ENCODE assay signal across 8 cellular contexts in the genomic region with DNA sequence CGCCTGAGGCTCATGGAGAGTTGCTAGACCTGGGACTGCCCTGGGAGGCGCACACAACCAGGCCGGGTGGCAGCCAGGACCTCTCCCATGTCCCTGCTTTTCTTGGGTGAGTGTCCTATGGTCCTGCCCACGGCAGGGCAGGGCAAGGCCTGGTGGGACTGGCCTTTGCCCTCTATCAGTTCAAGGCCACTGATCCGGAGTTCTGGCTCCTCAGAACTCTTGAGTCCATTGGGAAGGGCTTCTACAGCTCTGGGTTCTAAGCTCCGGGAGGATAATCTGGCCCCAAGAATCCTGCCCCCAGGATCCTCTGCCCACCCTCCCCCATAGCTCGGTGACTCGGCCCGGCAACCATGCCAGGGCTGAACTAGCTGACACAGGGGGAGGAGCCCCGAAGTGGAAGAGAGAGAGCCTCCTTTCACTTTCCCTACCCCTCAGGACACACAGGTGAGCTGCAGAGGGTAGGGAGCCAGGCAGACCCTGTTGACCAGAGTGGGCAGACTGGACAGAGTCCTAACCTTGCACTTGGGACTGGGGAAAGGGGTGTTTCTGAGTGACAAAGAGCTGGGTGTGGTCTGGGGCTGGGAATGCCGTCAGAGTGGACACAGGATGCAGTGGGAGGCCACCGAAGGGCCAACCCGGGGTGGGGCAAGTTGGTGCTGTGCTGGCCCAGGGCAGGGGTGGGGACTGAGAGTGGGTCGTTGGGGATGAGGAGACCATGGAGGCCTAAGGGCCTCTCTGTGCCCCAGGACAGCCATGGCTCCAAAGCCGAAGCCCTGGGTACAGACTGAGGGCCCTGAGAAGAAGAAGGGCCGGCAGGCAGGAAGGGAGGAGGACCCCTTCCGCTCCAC. TPM values are rescaled to one million over a fixed set of nuclear protein-coding genes. Genes with fewer than 3 reads are reported as not detected.
DNase-seq lines count a peak whose midpoint lies in the region; ATAC-seq, FAIRE-seq and TF ChIP-seq lines count a peak whose summit lies in the region.

No MANE protein-coding gene starts in this region.

- peaks cover 19 to 31% of the 10 kb centered on the region in 2 experiments; a peak in 4 of 5 replicates for H3K4me1 ChIP-seq in K562 (replicated peaks in 1 of 2; ENCODE audit: control insufficient read depth in 2 of 2, insufficient read depth in 2 of 2, low read length in 2 of 2)

- FAIRE-seq in K562 (lab: Jason Lieb, UNC) = peak; percentile 23

- no peak for TF ChIP-seq CTCF in K562 (IDR thresholded peaks at IDR 0.05 in 2 of 3, conservative IDR thresholded peaks at IDR 0.05 in 1 of 3; ENCODE audit: insufficient read depth in 2 of 3, low read depth in 1 of 3, low read length in 3 of 3)

- CTCF ChIA-PET in K562 (lab: Yijun Ruan, JAX; ENCODE audit: low intra/inter-chr PET ratio) = interaction anchor here (0.6 kb wide), 1 partner anchor 200 kb away, joined by 3 read pairs; no protein-coding TSS in a partner anchor

- intact Hi-C loops in K562 (cut with micrococcal nuclease) = loop anchor here (1.0 to 5.0 kb wide), 5 partner anchors 31 to 199 kb away; partner anchors contain the start of genes ABHD14B, DUSP7 and RPL29

- H3K36me3 ChIP-seq in K562 (ENCODE audit: control insufficient read depth, insufficient read depth, low read length) = peaks cover 27% of the 10 kb centered on the region; the same call in 2 of the 3 replicates

- TF ChIP-seq EP300 in K562 (IDR thresholded peaks at IDR 0.05; ENCODE audit: low read length) = no peak

- DNase-seq in ELR (ENCODE audit: low read depth) (peak; percentile 83), SW480 (ENCODE audit: low spot score) (peak; percentile 63), K562 (ENCODE audit: extremely low read depth in 1 of 4, low spot score in 3 of 4) (peak; percentile 37 to 71 (median 54)), islet precursor cell (peak; percentile 52), NCI-H748 treated with DMSO at 0.1 percent for 48 hours (lab: John Stamatoyannopoulos, UW) (no peak), D341Med (ENCODE audit: low spot score) (no peak)
- DNase-seq in stimulated activated CD4-positive, alpha-beta T cell treated with anti-CD3 and anti-CD28 coated beads, Interleukin-2, amount 100 ng/mL, for 4 hours (ENCODE audit: low read depth) = peak; percentile 60

- peak overlapping the region; percentile 39 for H3K4me3 ChIP-seq in K562

- TF ChIP-seq RAD21 in K562 (CRISPR knock-in tag; conservative IDR thresholded peaks at IDR 0.05 in 1 of 2, IDR thresholded peaks at IDR 0.05 in 1 of 2) = no peak

- WGBS in K562 (ENCODE audit: insufficient coverage, low coverage, missing lambda C conversion rate) = 32% methylated on average over 15 of the region's 17 CpGs

- H3K27me3 ChIP-seq in K562 (ENCODE audit: control insufficient read depth in 2 of 2, insufficient read depth in 2 of 2, low read length in 2 of 2) = no peaks in the 10 kb centered on the region

- no peak for TF ChIP-seq POLR2A in K562 (conservative IDR thresholded peaks at IDR 0.05)

- peaks cover 5% of the 10 kb centered on the region for H3K9me1 ChIP-seq in K562 (ENCODE audit: control insufficient read depth, insufficient read depth, low read length)

- in situ Hi-C loops in K562 (cut with MboI) = no loop called here

- H3K4me2 ChIP-seq in K562 (ENCODE audit: insufficient read depth, low read length) = peak overlapping the region; percentile 87

- BruUV-seq in K562 (replicated peaks; lab: Mats Ljungman, UMichigan) = no TSS peak

- peak overlapping the region; percentile 88 for H3K27ac ChIP-seq in K562 (ENCODE audit: extremely low read depth, low read depth, low read length)

- no peaks in the 10 kb centered on the region for H3K9me3 ChIP-seq in K562 (replicated peaks; ENCODE audit: control insufficient read depth, insufficient read depth, low read depth, low read length)

- H4K20me1 ChIP-seq in K562 (replicated peaks; ENCODE audit: control insufficient read depth, insufficient read depth, low read length) = no peaks in the 10 kb centered on the region

- ATAC-seq in HG02870 (IDR thresholded peaks at IDR 0.05; ENCODE audit: unreplicated experiment) (peak; percentile 31), K562 (peak; percentile 8)

- peak overlapping the region; percentile 87 for H2AFZ ChIP-seq in K562 (ENCODE audit: low read depth, low read length)

- H3K9ac ChIP-seq in K562 (ENCODE audit: insufficient read depth in 1 of 2, low read depth in 2 of 2, low read length in 2 of 2) = peak overlapping the region; percentile 86 to 92

- H3K79me2 ChIP-seq in K562 (ENCODE audit: control insufficient read depth, insufficient read depth, low read length) = peaks cover 35% of the 10 kb centered on the region

- POLR2A ChIA-PET in K562 (lab: Yijun Ruan, JAX) = interaction anchor here (0.7 to 1.3 kb wide), 5 partner anchors 9 to 44 kb away, joined by 3 to 6 read pairs (median 3); no protein-coding TSS in a partner anchor

RNA-seq across cellular contexts. Expression of gene PARP3, which starts 0.7 kb away (rescaled TPM):
- 9.0 and 16.5 TPM in 2 replicates for total RNA-seq in K562 (2011; cell fraction: chromatin; rRNA removed; ENCODE audit: low replicate concordance)
- total RNA-seq in K562 (2011; cell fraction: nucleolus; rRNA removed) = 9.3 and 12.5 TPM in 2 replicates
- 3.1 and 7.1 TPM in 2 replicates for total RNA-seq in K562 (2011; cell fraction: nucleoplasm; rRNA removed)
- total RNA-seq in K562 (2014; rRNA removed) (5.2 and 6.2 TPM in 2 replicates), K562 (2014; rRNA removed; fragmentation: Illumina TruSeq; extraction: Trizol) (1.9 and 2.2 TPM in 2 replicates), K562 (2015; rRNA removed; fragmentation: Illumina TruSeq; extraction: Trizol) (4.6 and 4.7 TPM in 2 replicates), K562 (2021) (4.8 and 6.5 TPM in 2 replicates)
- polyA plus RNA-seq in K562 (2011; rRNA removed) (3.7 and 6.6 TPM in 2 replicates), K562 (2014; fragmentation: Illumina TruSeq; extraction: Trizol) (4.5 and 5.3 TPM in 2 replicates), K562 (2014; fragmentation: Nextera tagmentation; extraction: Ambion mirVana) (under 1 TPM; 0.46 to 0.55 TPM), K562 (2014; rRNA removed) (6.6 TPM in 2 replicates)
- 4.4 and 5.4 TPM in 2 replicates for polyA plus RNA-seq in K562 (2011; cell fraction: cytosol; rRNA removed)
- polyA plus RNA-seq in K562 (2011; cell fraction: nucleus; rRNA removed) = 39.5 and 39.6 TPM in 2 replicates
- 6.4 and 11.7 TPM in 2 replicates for polyA plus RNA-seq in K562 (2012)
- polyA minus RNA-seq in K562 (2011; rRNA and poly(A)+ RNA removed) = 1.5 and 1.6 TPM in 2 replicates
- polyA minus RNA-seq in K562 (2011; cell fraction: cytosol; rRNA and poly(A)+ RNA removed) = 2.4 and 3.8 TPM in 2 replicates
- polyA minus RNA-seq in K562 (2011; cell fraction: nucleus; rRNA and poly(A)+ RNA removed) = 4.3 and 6.9 TPM in 2 replicates

RNA-seq across cellular contexts. Expression of gene RRP9, which starts 1.1 kb away (rescaled TPM):
- total RNA-seq in K562 (2011; cell fraction: chromatin; rRNA removed; ENCODE audit: low replicate concordance) = 6.5 and 24.7 TPM in 2 replicates
- total RNA-seq in K562 (2011; cell fraction: nucleolus; rRNA removed) = 19.2 and 29.0 TPM in 2 replicates
- 10.9 and 13.5 TPM in 2 replicates for total RNA-seq in K562 (2011; cell fraction: nucleoplasm; rRNA removed)
- total RNA-seq in K562 (2014; rRNA removed) = 62.6 and 68.5 TPM in 2 replicates
- total RNA-seq in K562 (2014; rRNA removed; fragmentation: Illumina TruSeq; extraction: Trizol) = 15.7 and 29.1 TPM in 2 replicates
- 48.9 and 52.4 TPM in 2 replicates for total RNA-seq in K562 (2015; rRNA removed; fragmentation: Illumina TruSeq; extraction: Trizol)
- 64.1 and 67.0 TPM in 2 replicates for total RNA-seq in K562 (2021)
- 20.3 and 23.1 TPM in 2 replicates for polyA plus RNA-seq in K562 (2011; rRNA removed)
- polyA plus RNA-seq in K562 (2011; cell fraction: cytosol; rRNA removed) = 32.4 and 70.8 TPM in 2 replicates
- 30.2 and 46.3 TPM in 2 replicates for polyA plus RNA-seq in K562 (2011; cell fraction: nucleus; rRNA removed)
- 30.1 and 55.6 TPM in 2 replicates for polyA plus RNA-seq in K562 (2012)
- 45.9 and 55.5 TPM in 2 replicates for polyA plus RNA-seq in K562 (2014; fragmentation: Illumina TruSeq; extraction: Trizol)
- 10 to 100 TPM in 1 of 2 experiments, 1 to 10 TPM in 1; 5.2 to 12.9 TPM for polyA plus RNA-seq in K562 (2014; fragmentation: Nextera tagmentation; extraction: Ambion mirVana)
- 62.1 and 64.4 TPM in 2 replicates for polyA plus RNA-seq in K562 (2014; rRNA removed)
- 9.2 and 19.8 TPM in 2 replicates for polyA minus RNA-seq in K562 (2011; rRNA and poly(A)+ RNA removed)
- polyA minus RNA-seq in K562 (2011; cell fraction: cytosol; rRNA and poly(A)+ RNA removed) = 16.3 and 26.0 TPM in 2 replicates
- polyA minus RNA-seq in K562 (2011; cell fraction: nucleus; rRNA and poly(A)+ RNA removed) = 3.8 and 4.8 TPM in 2 replicates

RNA-seq across cellular contexts. Expression of gene GPR62, which starts 12.4 kb away (rescaled TPM):
- total RNA-seq in K562 (2011; cell fraction: chromatin; rRNA removed; ENCODE audit: low replicate concordance) = not detected in 2 replicates
- total RNA-seq in K562 (2011; cell fraction: nucleolus; rRNA removed) = not detected in 2 replicates
- total RNA-seq in K562 (2011; cell fraction: nucleoplasm; rRNA removed) = not detected in 2 replicates
- not detected in 2 replicates for total RNA-seq in K562 (2014; rRNA removed)
- total RNA-seq in K562 (2014; rRNA removed; fragmentation: Illumina TruSeq; extraction: Trizol) = not detected in 2 replicates
- not detected in 2 replicates for total RNA-seq in K562 (2015; rRNA removed; fragmentation: Illumina TruSeq; extraction: Trizol)
- not detected in 2 replicates for total RNA-seq in K562 (2021)
- not detected in 2 replicates for polyA plus RNA-seq in K562 (2011; rRNA removed)
- polyA plus RNA-seq in K562 (2011; cell fraction: cytosol; rRNA removed) = not detected in 2 replicates
- polyA plus RNA-seq in K562 (2011; cell fraction: nucleus; rRNA removed) = not detected in 2 replicates
- polyA plus RNA-seq in K562 (2012) = not detected in 2 replicates
- polyA plus RNA-seq in K562 (2014; fragmentation: Illumina TruSeq; extraction: Trizol) = not detected in 2 replicates
- polyA plus RNA-seq in K562 (2014; fragmentation: Nextera tagmentation; extraction: Ambion mirVana) = not detected
- polyA plus RNA-seq in K562 (2014; rRNA removed) = not detected in 2 replicates
- not detected in 2 replicates for polyA minus RNA-seq in K562 (2011; rRNA and poly(A)+ RNA removed)
- not detected in 2 replicates for polyA minus RNA-seq in K562 (2011; cell fraction: cytosol; rRNA and poly(A)+ RNA removed)
- not detected in 2 replicates for polyA minus RNA-seq in K562 (2011; cell fraction: nucleus; rRNA and poly(A)+ RNA removed)

RNA-seq across cellular contexts. Expression of gene PCBP4, which starts 24.4 kb away (rescaled TPM):
- 3.7 and 14.0 TPM in 2 replicates for total RNA-seq in K562 (2011; cell fraction: chromatin; rRNA removed; ENCODE audit: low replicate concordance)
- total RNA-seq in K562 (2011; cell fraction: nucleolus; rRNA removed) = 5.8 and 7.8 TPM in 2 replicates
- 4.6 and 5.4 TPM in 2 replicates for total RNA-seq in K562 (2011; cell fraction: nucleoplasm; rRNA removed)
- total RNA-seq in K562 (2014; rRNA removed) (4.6 and 4.9 TPM in 2 replicates), K562 (2014; rRNA removed; fragmentation: Illumina TruSeq; extraction: Trizol) (0.73 and 0.93 TPM in 2 replicates), K562 (2015; rRNA removed; fragmentation: Illumina TruSeq; extraction: Trizol) (1.6 and 2.1 TPM in 2 replicates), K562 (2021) (4.7 and 5.7 TPM in 2 replicates)
- polyA plus RNA-seq in K562 (2011; rRNA removed) (3.1 and 5.5 TPM in 2 replicates), K562 (2014; fragmentation: Illumina TruSeq; extraction: Trizol) (2.6 and 4.7 TPM in 2 replicates), K562 (2014; fragmentation: Nextera tagmentation; extraction: Ambion mirVana) (under 1 TPM; 0.06 to 0.07 TPM), K562 (2014; rRNA removed) (5.8 and 6.4 TPM in 2 replicates)
- polyA plus RNA-seq in K562 (2011; cell fraction: cytosol; rRNA removed) = 4.5 and 7.3 TPM in 2 replicates
- 15.9 and 21.8 TPM in 2 replicates for polyA plus RNA-seq in K562 (2011; cell fraction: nucleus; rRNA removed)
- polyA plus RNA-seq in K562 (2012) = 3.7 and 10.9 TPM in 2 replicates
- 1.3 and 1.9 TPM in 2 replicates for polyA minus RNA-seq in K562 (2011; rRNA and poly(A)+ RNA removed)
- polyA minus RNA-seq in K562 (2011; cell fraction: cytosol; rRNA and poly(A)+ RNA removed) = 1.4 and 1.6 TPM in 2 replicates
- polyA minus RNA-seq in K562 (2011; cell fraction: nucleus; rRNA and poly(A)+ RNA removed) = 1.9 and 3.9 TPM in 2 replicates

RNA-seq across cellular contexts. Expression of gene ABHD14B, which starts 31.0 kb away (rescaled TPM):
- total RNA-seq in K562 (2011; cell fraction: chromatin; rRNA removed; ENCODE audit: low replicate concordance) = 33.5 and 88.4 TPM in 2 replicates
- 69.5 and 79.0 TPM in 2 replicates for total RNA-seq in K562 (2011; cell fraction: nucleolus; rRNA removed)
- total RNA-seq in K562 (2011; cell fraction: nucleoplasm; rRNA removed) = 83.9 and 125 TPM in 2 replicates
- total RNA-seq in K562 (2014; rRNA removed) = 46.5 and 78.4 TPM in 2 replicates
- total RNA-seq in K562 (2014; rRNA removed; fragmentation: Illumina TruSeq; extraction: Trizol) = 27.4 and 28.3 TPM in 2 replicates
- total RNA-seq in K562 (2015; rRNA removed; fragmentation: Illumina TruSeq; extraction: Trizol) = 33.7 and 34.0 TPM in 2 replicates
- 65.2 and 68.0 TPM in 2 replicates for total RNA-seq in K562 (2021)
- 107 and 114 TPM in 2 replicates for polyA plus RNA-seq in K562 (2011; rRNA removed)
- 153 and 233 TPM in 2 replicates for polyA plus RNA-seq in K562 (2011; cell fraction: cytosol; rRNA removed)
- polyA plus RNA-seq in K562 (2011; cell fraction: nucleus; rRNA removed) = 82.3 and 118 TPM in 2 replicates
- 58.2 and 103 TPM in 2 replicates for polyA plus RNA-seq in K562 (2012)
- 72.2 and 86.5 TPM in 2 replicates for polyA plus RNA-seq in K562 (2014; fragmentation: Illumina TruSeq; extraction: Trizol)
- polyA plus RNA-seq in K562 (2014; fragmentation: Nextera tagmentation; extraction: Ambion mirVana) = 10 to 100 TPM; 10.6 to 11.7 TPM
- 80.5 and 87.3 TPM in 2 replicates for polyA plus RNA-seq in K562 (2014; rRNA removed)
- polyA minus RNA-seq in K562 (2011; rRNA and poly(A)+ RNA removed) = 50.4 and 76.8 TPM in 2 replicates
- polyA minus RNA-seq in K562 (2011; cell fraction: cytosol; rRNA and poly(A)+ RNA removed) = 38.9 and 39.4 TPM in 2 replicates
- polyA minus RNA-seq in K562 (2011; cell fraction: nucleus; rRNA and poly(A)+ RNA removed) = 26.3 and 30.1 TPM in 2 replicates

Comparison
In these comparisons a context has a peak if more than half of its experiments do, and no peak if none do; other contexts are left out.
1. DNase-seq: peak in ELR (single experiment), SW480 (single experiment), K562 (4 of 4), islet precursor cell (single experiment) and stimulated activated CD4-positive, alpha-beta T cell treated with anti-CD3 and anti-CD28 coated beads, Interleukin-2, amount 100 ng/mL, for 4 hours (single experiment); none in NCI-H748 treated with DMSO at 0.1 percent for 48 hours (single experiment) and D341Med (single experiment).